In genomic region chr7:99833289-99833877, GRCh38 we compare ENCODE assay signal across 1 cellular context.
TF ChIP-seq lines count a peak whose summit lies in the region.

No MANE protein-coding gene starts in this region.

TF ChIP-seq in K562, 482 proteins besides CTCF, POLR2A, EP300 and RAD21 (continued from another document and continues in another):
- TF ChIP-seq GTF3C2 (IDR thresholded peaks at IDR 0.05; ENCODE audit: borderline replicate concordance, extremely low read depth, insufficient read length) (no peak), ZNF134 (CRISPR knock-in tag; conservative IDR thresholded peaks at IDR 0.05) (0 out of 2 replicates have a peak, but pooled peaks have one; percentile 11), FIP1L1 (IDR thresholded peaks at IDR 0.05; ENCODE audit: low read depth, low read length, poor library complexity, severe bottlenecking) (no peak), HNRNPK (IDR thresholded peaks at IDR 0.05; ENCODE audit: low read depth, low read length, poor library complexity, severe bottlenecking) (no peak), E2F1 (CRISPR knock-in tag; IDR thresholded peaks at IDR 0.05) (no peak), ZNF695 (CRISPR knock-in tag; IDR thresholded peaks at IDR 0.05) (no peak), JUN (IDR thresholded peaks at IDR 0.05; ENCODE audit: borderline replicate concordance, low read depth, low read length) (peak; percentile 78), JUN (CRISPR knock-in tag; IDR thresholded peaks at IDR 0.05; ENCODE audit: borderline replicate concordance) (no peak), FOXK2 (conservative IDR thresholded peaks at IDR 0.05 in 1 of 2, IDR thresholded peaks at IDR 0.05 in 1 of 2; ENCODE audit: low read depth in 2 of 2) (peak; percentile 90 to 93), ETV5 (CRISPR knock-in tag; IDR thresholded peaks at IDR 0.05; ENCODE audit: low read depth) (no peak; the same call in 1 of the 2 replicates), STAG1 (CRISPR knock-in tag; IDR thresholded peaks at IDR 0.05; ENCODE audit: borderline replicate concordance) (no peak), TCF7 (IDR thresholded peaks at IDR 0.05; ENCODE audit: borderline replicate concordance) (no peak), NCOA6 (IDR thresholded peaks at IDR 0.05) (no peak), MCM7 (IDR thresholded peaks at IDR 0.05) (no peak), RBM22 (IDR thresholded peaks at IDR 0.05; ENCODE audit: low read depth, low read length, poor library complexity, severe bottlenecking) (no peak), NR4A1 (CRISPR knock-in tag; IDR thresholded peaks at IDR 0.05) (no peak), NR4A1 (tag; IDR thresholded peaks at IDR 0.05) (no peak), FOXM1 (IDR thresholded peaks at IDR 0.05; ENCODE audit: low read depth) (peak; percentile 99), FOXM1 (CRISPR knock-in tag; IDR thresholded peaks at IDR 0.05; ENCODE audit: low read depth) (no peak), CEBPG (CRISPR knock-in tag; IDR thresholded peaks at IDR 0.05) (peak; percentile 77), CEBPG (tag; conservative IDR thresholded peaks at IDR 0.05 in 1 of 2, IDR thresholded peaks at IDR 0.05 in 1 of 2) (peak; percentile 72 to 93), YBX1 (IDR thresholded peaks at IDR 0.05) (no peak), DMBX1 (CRISPR knock-in tag; IDR thresholded peaks at IDR 0.05; ENCODE audit: borderline replicate concordance) (peak; percentile 87), ZKSCAN1 (IDR thresholded peaks at IDR 0.05; ENCODE audit: low read depth, low read length) (no peak), FOXP1 (CRISPR knock-in tag; IDR thresholded peaks at IDR 0.05) (no peak), PPARD (CRISPR knock-in tag; IDR thresholded peaks at IDR 0.05) (no peak), ATF4 (CRISPR knock-in tag; IDR thresholded peaks at IDR 0.05) (peak; percentile 85), ARHGAP35 (IDR thresholded peaks at IDR 0.05; ENCODE audit: partially characterized antibody) (no peak), FOXK1 (CRISPR knock-in tag; IDR thresholded peaks at IDR 0.05; ENCODE audit: borderline replicate concordance) (no peak), DDX20 (tag; IDR thresholded peaks at IDR 0.05; ENCODE audit: low read depth) (0 out of 2 replicates have a peak, but pooled peaks have one; percentile 21), ZNF785 (CRISPR knock-in tag; IDR thresholded peaks at IDR 0.05) (no peak), PTBP1 (IDR thresholded peaks at IDR 0.05; ENCODE audit: low read depth, low read length) (no peak), TBL1XR1 (IDR thresholded peaks at IDR 0.05; ENCODE audit: low read length in 2 of 2) (peak; percentile 91 to 96; a peak in 3 of 4 replicates), EP400 (IDR thresholded peaks at IDR 0.05) (peak; percentile 91)
- TF ChIP-seq, protein P1, sequence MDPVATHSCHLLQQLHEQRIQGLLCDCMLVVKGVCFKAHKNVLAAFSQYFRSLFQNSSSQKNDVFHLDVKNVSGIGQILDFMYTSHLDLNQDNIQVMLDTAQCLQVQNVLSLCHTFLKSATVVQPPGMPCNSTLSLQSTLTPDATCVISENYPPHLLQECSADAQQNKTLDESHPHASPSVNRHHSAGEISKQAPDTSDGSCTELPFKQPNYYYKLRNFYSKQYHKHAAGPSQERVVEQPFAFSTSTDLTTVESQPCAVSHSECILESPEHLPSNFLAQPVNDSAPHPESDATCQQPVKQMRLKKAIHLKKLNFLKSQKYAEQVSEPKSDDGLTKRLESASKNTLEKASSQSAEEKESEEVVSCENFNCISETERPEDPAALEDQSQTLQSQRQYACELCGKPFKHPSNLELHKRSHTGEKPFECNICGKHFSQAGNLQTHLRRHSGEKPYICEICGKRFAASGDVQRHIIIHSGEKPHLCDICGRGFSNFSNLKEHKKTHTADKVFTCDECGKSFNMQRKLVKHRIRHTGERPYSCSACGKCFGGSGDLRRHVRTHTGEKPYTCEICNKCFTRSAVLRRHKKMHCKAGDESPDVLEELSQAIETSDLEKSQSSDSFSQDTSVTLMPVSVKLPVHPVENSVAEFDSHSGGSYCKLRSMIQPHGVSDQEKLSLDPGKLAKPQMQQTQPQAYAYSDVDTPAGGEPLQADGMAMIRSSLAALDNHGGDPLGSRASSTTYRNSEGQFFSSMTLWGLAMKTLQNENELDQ (CRISPR knock-in tag; IDR thresholded peaks at IDR 0.05; ENCODE audit: borderline replicate concordance), result no peak
- TF ChIP-seq, protein P2, sequence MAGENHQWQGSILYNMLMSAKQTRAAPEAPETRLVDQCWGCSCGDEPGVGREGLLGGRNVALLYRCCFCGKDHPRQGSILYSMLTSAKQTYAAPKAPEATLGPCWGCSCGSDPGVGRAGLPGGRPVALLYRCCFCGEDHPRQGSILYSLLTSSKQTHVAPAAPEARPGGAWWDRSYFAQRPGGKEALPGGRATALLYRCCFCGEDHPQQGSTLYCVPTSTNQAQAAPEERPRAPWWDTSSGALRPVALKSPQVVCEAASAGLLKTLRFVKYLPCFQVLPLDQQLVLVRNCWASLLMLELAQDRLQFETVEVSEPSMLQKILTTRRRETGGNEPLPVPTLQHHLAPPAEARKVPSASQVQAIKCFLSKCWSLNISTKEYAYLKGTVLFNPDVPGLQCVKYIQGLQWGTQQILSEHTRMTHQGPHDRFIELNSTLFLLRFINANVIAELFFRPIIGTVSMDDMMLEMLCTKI (IDR thresholded peaks at IDR 0.05; ENCODE audit: partially characterized antibody), result no peak
- TF ChIP-seq, protein P3, sequence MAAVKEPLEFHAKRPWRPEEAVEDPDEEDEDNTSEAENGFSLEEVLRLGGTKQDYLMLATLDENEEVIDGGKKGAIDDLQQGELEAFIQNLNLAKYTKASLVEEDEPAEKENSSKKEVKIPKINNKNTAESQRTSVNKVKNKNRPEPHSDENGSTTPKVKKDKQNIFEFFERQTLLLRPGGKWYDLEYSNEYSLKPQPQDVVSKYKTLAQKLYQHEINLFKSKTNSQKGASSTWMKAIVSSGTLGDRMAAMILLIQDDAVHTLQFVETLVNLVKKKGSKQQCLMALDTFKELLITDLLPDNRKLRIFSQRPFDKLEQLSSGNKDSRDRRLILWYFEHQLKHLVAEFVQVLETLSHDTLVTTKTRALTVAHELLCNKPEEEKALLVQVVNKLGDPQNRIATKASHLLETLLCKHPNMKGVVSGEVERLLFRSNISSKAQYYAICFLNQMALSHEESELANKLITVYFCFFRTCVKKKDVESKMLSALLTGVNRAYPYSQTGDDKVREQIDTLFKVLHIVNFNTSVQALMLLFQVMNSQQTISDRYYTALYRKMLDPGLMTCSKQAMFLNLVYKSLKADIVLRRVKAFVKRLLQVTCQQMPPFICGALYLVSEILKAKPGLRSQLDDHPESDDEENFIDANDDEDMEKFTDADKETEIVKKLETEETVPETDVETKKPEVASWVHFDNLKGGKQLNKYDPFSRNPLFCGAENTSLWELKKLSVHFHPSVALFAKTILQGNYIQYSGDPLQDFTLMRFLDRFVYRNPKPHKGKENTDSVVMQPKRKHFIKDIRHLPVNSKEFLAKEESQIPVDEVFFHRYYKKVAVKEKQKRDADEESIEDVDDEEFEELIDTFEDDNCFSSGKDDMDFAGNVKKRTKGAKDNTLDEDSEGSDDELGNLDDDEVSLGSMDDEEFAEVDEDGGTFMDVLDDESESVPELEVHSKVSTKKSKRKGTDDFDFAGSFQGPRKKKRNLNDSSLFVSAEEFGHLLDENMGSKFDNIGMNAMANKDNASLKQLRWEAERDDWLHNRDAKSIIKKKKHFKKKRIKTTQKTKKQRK (IDR thresholded peaks at IDR 0.05; ENCODE audit: borderline replicate concordance, low read depth, low read length), result no peak
- TF ChIP-seq, protein P4, sequence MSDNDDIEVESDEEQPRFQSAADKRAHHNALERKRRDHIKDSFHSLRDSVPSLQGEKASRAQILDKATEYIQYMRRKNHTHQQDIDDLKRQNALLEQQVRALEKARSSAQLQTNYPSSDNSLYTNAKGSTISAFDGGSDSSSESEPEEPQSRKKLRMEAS (CRISPR knock-in tag; IDR thresholded peaks at IDR 0.05), result no peak; the same call in 1 of the 2 replicates
- TF ChIP-seq, protein P5, sequence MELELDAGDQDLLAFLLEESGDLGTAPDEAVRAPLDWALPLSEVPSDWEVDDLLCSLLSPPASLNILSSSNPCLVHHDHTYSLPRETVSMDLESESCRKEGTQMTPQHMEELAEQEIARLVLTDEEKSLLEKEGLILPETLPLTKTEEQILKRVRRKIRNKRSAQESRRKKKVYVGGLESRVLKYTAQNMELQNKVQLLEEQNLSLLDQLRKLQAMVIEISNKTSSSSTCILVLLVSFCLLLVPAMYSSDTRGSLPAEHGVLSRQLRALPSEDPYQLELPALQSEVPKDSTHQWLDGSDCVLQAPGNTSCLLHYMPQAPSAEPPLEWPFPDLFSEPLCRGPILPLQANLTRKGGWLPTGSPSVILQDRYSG (tag; conservative IDR thresholded peaks at IDR 0.05; ENCODE audit: low read depth), result 0 out of 2 replicates have a peak, but pooled peaks have one; percentile 58
- TF ChIP-seq, protein P6, sequence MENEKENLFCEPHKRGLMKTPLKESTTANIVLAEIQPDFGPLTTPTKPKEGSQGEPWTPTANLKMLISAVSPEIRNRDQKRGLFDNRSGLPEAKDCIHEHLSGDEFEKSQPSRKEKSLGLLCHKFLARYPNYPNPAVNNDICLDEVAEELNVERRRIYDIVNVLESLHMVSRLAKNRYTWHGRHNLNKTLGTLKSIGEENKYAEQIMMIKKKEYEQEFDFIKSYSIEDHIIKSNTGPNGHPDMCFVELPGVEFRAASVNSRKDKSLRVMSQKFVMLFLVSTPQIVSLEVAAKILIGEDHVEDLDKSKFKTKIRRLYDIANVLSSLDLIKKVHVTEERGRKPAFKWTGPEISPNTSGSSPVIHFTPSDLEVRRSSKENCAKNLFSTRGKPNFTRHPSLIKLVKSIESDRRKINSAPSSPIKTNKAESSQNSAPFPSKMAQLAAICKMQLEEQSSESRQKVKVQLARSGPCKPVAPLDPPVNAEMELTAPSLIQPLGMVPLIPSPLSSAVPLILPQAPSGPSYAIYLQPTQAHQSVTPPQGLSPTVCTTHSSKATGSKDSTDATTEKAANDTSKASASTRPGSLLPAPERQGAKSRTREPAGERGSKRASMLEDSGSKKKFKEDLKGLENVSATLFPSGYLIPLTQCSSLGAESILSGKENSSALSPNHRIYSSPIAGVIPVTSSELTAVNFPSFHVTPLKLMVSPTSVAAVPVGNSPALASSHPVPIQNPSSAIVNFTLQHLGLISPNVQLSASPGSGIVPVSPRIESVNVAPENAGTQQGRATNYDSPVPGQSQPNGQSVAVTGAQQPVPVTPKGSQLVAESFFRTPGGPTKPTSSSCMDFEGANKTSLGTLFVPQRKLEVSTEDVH (IDR thresholded peaks at IDR 0.05; ENCODE audit: low read depth, partially characterized antibody), result peak; percentile 32
- TF ChIP-seq, protein P7, sequence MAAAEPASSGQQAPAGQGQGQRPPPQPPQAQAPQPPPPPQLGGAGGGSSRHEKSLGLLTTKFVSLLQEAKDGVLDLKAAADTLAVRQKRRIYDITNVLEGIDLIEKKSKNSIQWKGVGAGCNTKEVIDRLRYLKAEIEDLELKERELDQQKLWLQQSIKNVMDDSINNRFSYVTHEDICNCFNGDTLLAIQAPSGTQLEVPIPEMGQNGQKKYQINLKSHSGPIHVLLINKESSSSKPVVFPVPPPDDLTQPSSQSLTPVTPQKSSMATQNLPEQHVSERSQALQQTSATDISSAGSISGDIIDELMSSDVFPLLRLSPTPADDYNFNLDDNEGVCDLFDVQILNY (CRISPR knock-in tag; IDR thresholded peaks at IDR 0.05), result no peak
- TF ChIP-seq, protein P8, sequence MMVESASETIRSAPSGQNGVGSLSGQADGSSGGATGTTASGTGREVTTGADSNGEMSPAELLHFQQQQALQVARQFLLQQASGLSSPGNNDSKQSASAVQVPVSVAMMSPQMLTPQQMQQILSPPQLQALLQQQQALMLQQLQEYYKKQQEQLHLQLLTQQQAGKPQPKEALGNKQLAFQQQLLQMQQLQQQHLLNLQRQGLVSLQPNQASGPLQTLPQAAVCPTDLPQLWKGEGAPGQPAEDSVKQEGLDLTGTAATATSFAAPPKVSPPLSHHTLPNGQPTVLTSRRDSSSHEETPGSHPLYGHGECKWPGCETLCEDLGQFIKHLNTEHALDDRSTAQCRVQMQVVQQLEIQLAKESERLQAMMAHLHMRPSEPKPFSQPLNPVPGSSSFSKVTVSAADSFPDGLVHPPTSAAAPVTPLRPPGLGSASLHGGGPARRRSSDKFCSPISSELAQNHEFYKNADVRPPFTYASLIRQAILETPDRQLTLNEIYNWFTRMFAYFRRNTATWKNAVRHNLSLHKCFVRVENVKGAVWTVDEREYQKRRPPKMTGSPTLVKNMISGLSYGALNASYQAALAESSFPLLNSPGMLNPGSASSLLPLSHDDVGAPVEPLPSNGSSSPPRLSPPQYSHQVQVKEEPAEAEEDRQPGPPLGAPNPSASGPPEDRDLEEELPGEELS (CRISPR knock-in tag; IDR thresholded peaks at IDR 0.05; ENCODE audit: borderline replicate concordance), result no peak
